34 cellular contexts compared by ENCODE assay signal in the genomic region with DNA sequence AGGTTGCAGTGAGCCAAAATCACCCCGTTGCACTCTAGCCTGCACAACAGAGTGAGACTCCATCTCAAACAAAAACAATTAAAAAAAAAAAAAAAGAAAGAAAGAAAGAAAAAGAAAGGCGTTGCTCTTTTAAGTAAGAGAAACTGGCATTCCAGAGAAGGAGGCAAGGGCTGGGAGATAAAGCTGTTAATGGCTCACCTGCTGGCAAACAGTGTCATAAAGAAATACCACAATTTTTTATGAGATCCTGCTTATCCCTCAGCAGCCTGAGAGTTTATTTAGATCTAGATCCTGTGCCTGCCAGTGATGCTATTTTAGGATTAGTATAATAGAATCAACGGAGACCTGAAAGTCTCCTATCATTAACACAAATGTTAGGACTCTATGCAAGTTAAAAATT. TPM values are rescaled to one million over a fixed set of nuclear protein-coding genes. Genes with fewer than 3 reads are reported as not detected.
"Had no signal": no experiment of that assay in that cellular context is flagged by ENCODE, and none has a peak within 500 bp of the region (broad histone marks: within the 10 kb centered on the region; RNA-seq: fewer than 3 reads in every experiment).

No MANE protein-coding gene starts in this region.

- H3K9me3 Mint-ChIP-seq: memory B cell; nephron; stimulated activated naive B cell treated with anti-CD40 and anti-IgM and Interleukin-4, amounts not matched to agents 10 μg/mL and 1 μg/mL and 100 μg/mL, for 72 hours; stimulated activated naive CD8-positive, alpha-beta T cell treated with anti-CD3 and anti-CD28 coated beads, Interleukin-15, Interleukin-2, amounts not matched to agents 100 ng/mL and 50 ng/mL, for 24 hours had no signal

- H3K4me1 Mint-ChIP-seq: naive thymus-derived CD4-positive, alpha-beta T cell; nephron; neural progenitor cell; stimulated activated naive B cell treated with anti-CD40 and anti-IgM and Interleukin-4, amounts not matched to agents 10 μg/mL and 1 μg/mL and 100 μg/mL, for 72 hours had no signal

- DNase-seq: cortex of kidney; effector memory CD8-positive, alpha-beta T cell; erythroblast; esophagus squamous epithelium; foreskin melanocyte; glutamatergic neuron; heart right ventricle; hypothalamus; naive thymus-derived CD4-positive, alpha-beta T cell; psoas muscle; right cardiac atrium; sigmoid colon; stimulated activated CD4-positive, alpha-beta T cell treated with anti-CD3 and anti-CD28 coated beads, Interleukin-15, amount 100 ng/mL, for 24 hours; stimulated activated CD4-positive, alpha-beta T cell treated with anti-CD3 and anti-CD28 coated beads, Interleukin-2, amount 100 ng/mL, for 48 hours; stimulated activated naive B cell treated with anti-CD40 and anti-IgM and Interleukin-4, amounts not matched to agents 10 μg/mL and 1 μg/mL and 100 μg/mL, for 72 hours; transverse colon had no signal

- H3K27ac Mint-ChIP-seq: effector memory CD8-positive, alpha-beta T cell; memory B cell; mesothelial cell of epicardium; naive thymus-derived CD4-positive, alpha-beta T cell; nephron; neural progenitor cell; stimulated activated naive B cell treated with anti-CD40 and anti-IgM and Interleukin-4, amounts not matched to agents 10 μg/mL and 1 μg/mL and 100 μg/mL, for 72 hours; stimulated activated naive CD8-positive, alpha-beta T cell treated with anti-CD3 and anti-CD28 coated beads, Interleukin-15, Interleukin-2, amounts not matched to agents 100 ng/mL and 50 ng/mL, for 24 hours had no signal

- H3K4me2 ChIP-seq: neural progenitor cell had no signal

- H3K4me3 ChIP-seq: esophagus squamous epithelium, heart right ventricle, lung, neural progenitor cell, psoas muscle, sigmoid colon, suprapubic skin, transverse colon, vagina had no signal

- H3K36me3 ChIP-seq: esophagus squamous epithelium, heart right ventricle, neural progenitor cell, sigmoid colon, suprapubic skin, transverse colon, vagina had no signal

- H3K36me3 Mint-ChIP-seq: naive thymus-derived CD4-positive, alpha-beta T cell; neural progenitor cell; stimulated activated naive B cell treated with anti-CD40 and anti-IgM and Interleukin-4, amounts not matched to agents 10 μg/mL and 1 μg/mL and 100 μg/mL, for 72 hours had no signal

- H3K9me3 ChIP-seq: esophagus squamous epithelium, psoas muscle, sigmoid colon, suprapubic skin, transverse colon, vagina had no signal

- H3K9ac ChIP-seq: neural progenitor cell had no signal

- H3K27me3 ChIP-seq: esophagus squamous epithelium, neural progenitor cell, sigmoid colon, suprapubic skin, transverse colon, vagina had no signal

- H3K27ac ChIP-seq: esophagus squamous epithelium, heart right ventricle, neural progenitor cell, psoas muscle, sigmoid colon, suprapubic skin, vagina had no signal

- H2AFZ ChIP-seq: neural progenitor cell had no signal

- H3K4me3 Mint-ChIP-seq: effector memory CD8-positive, alpha-beta T cell; memory B cell; mesothelial cell of epicardium; naive thymus-derived CD4-positive, alpha-beta T cell; nephron; neural progenitor cell; stimulated activated naive B cell treated with anti-CD40 and anti-IgM and Interleukin-4, amounts not matched to agents 10 μg/mL and 1 μg/mL and 100 μg/mL, for 72 hours; stimulated activated naive CD8-positive, alpha-beta T cell treated with anti-CD3 and anti-CD28 coated beads, Interleukin-15, Interleukin-2, amounts not matched to agents 100 ng/mL and 50 ng/mL, for 24 hours had no signal

- H3K4me1 ChIP-seq: heart right ventricle, neural progenitor cell, psoas muscle, sigmoid colon, vagina had no signal

- ATAC-seq: effector memory CD8-positive, alpha-beta T cell; heart right ventricle; left lobe of liver; naive thymus-derived CD4-positive, alpha-beta T cell; psoas muscle; right cardiac atrium; stimulated activated naive B cell treated with anti-CD40 and anti-IgM and Interleukin-4, amounts not matched to agents 10 μg/mL and 1 μg/mL and 100 μg/mL, for 72 hours had no signal

RNA-seq across cellular contexts. Expression of gene SLC19A3, which starts 16.3 kb away (rescaled TPM):
- total RNA-seq: naive thymus-derived CD4-positive, alpha-beta T cell; osteocyte had no signal
- polyA plus RNA-seq: naive thymus-derived CD4-positive, alpha-beta T cell had no signal

RNA-seq across cellular contexts. Expression of gene SCYGR6, which starts 23.0 kb away (rescaled TPM):
- total RNA-seq: dermis microvascular lymphatic vessel endothelial cell; esophagus squamous epithelium; heart right ventricle; left lobe of liver; liver; lung; mesothelial cell of epicardium; mucosa of gallbladder; naive thymus-derived CD4-positive, alpha-beta T cell; osteocyte; psoas muscle; renal cortical epithelial cell; right cardiac atrium; sigmoid colon; skeletal muscle tissue; suprapubic skin; transverse colon; ureter; vagina had no signal
- polyA plus RNA-seq: heart right ventricle; keratinocyte; liver; lung; naive thymus-derived CD4-positive, alpha-beta T cell; psoas muscle; right cardiac atrium; sigmoid colon; thymus had no signal

RNA-seq across cellular contexts. Expression of gene SCYGR7, which starts 26.6 kb away (rescaled TPM):
- total RNA-seq: dermis microvascular lymphatic vessel endothelial cell; esophagus squamous epithelium; heart right ventricle; left lobe of liver; liver; lung; mesothelial cell of epicardium; mucosa of gallbladder; naive thymus-derived CD4-positive, alpha-beta T cell; osteocyte; psoas muscle; renal cortical epithelial cell; right cardiac atrium; sigmoid colon; skeletal muscle tissue; suprapubic skin; transverse colon; ureter; vagina had no signal
- polyA plus RNA-seq: heart right ventricle; keratinocyte; liver; lung; naive thymus-derived CD4-positive, alpha-beta T cell; psoas muscle; right cardiac atrium; sigmoid colon; thymus had no signal

RNA-seq across cellular contexts. Expression of gene SCYGR5, which starts 35.0 kb away (rescaled TPM):
- total RNA-seq: dermis microvascular lymphatic vessel endothelial cell; esophagus squamous epithelium; heart right ventricle; left lobe of liver; liver; lung; mesothelial cell of epicardium; mucosa of gallbladder; naive thymus-derived CD4-positive, alpha-beta T cell; osteocyte; psoas muscle; renal cortical epithelial cell; right cardiac atrium; sigmoid colon; skeletal muscle tissue; suprapubic skin; transverse colon; ureter; vagina had no signal
- polyA plus RNA-seq: heart right ventricle; keratinocyte; liver; lung; naive thymus-derived CD4-positive, alpha-beta T cell; psoas muscle; right cardiac atrium; sigmoid colon; thymus had no signal

RNA-seq across cellular contexts. Expression of gene SCYGR8, which starts 44.1 kb away (rescaled TPM):
- total RNA-seq: dermis microvascular lymphatic vessel endothelial cell; esophagus squamous epithelium; heart right ventricle; left lobe of liver; liver; lung; mesothelial cell of epicardium; mucosa of gallbladder; naive thymus-derived CD4-positive, alpha-beta T cell; osteocyte; psoas muscle; renal cortical epithelial cell; right cardiac atrium; sigmoid colon; skeletal muscle tissue; transverse colon; ureter; vagina had no signal
- polyA plus RNA-seq: heart right ventricle; keratinocyte; liver; lung; naive thymus-derived CD4-positive, alpha-beta T cell; psoas muscle; right cardiac atrium; sigmoid colon; thymus had no signal
